In the genomic region with DNA sequence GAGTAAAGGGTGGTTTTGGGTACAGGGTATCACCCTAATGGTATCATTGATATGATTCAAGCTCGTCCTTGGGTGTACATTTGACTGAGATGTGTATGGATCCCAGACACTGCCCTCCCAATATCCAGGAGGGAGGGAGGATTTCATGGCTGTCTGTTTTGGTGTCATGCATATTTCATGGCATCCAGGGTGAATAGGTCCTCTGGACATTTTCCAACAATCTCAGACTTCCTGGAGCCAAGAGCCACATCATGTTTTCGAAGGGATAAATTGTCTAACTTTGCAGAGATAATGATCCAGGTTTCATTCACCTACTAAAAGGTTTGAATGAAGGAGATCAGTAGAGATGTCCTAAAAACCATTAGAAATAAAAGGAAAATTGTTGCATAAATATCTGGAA, we compare ENCODE assay signal across 20 cellular contexts.
DNase-seq lines count a peak whose midpoint lies in the region; ATAC-seq, FAIRE-seq and TF ChIP-seq lines count a peak whose summit lies in the region.
"Had no signal": no experiment of that assay in that cellular context is flagged by ENCODE, and none has a peak within 500 bp of the region (broad histone marks: within the 10 kb centered on the region; RNA-seq: fewer than 3 reads in every experiment).

No MANE protein-coding gene starts in this region.

- H3K79me2 ChIP-seq in H1 (ENCODE audit: control insufficient read depth in 1 of 2, insufficient read depth in 2 of 2, low read length in 2 of 2) = no peaks in the 10 kb centered on the region

- no peak overlapping the region for H2AFZ ChIP-seq in H1 (ENCODE audit: low read length)

- H2BK12ac ChIP-seq in H1 (ENCODE audit: low read depth, low read length) = peak overlapping the region; percentile 62; the same call in 1 of the 2 replicates

- WGBS in H1 (ENCODE audit: extremely low coverage in 1 of 2, insufficient coverage in 1 of 2, insufficient read length in 1 of 2, insufficient replicate concordance in 2 of 2, low coverage in 1 of 2, low lambda C conversion rate in 2 of 2, missing lambda C conversion rate in 1 of 2), 2 experiments = 94% methylated on average over 2 of the region's 2 CpGs; no CpG with 5 or more reads in 1 of the 2 experiments
- 54 to 72% (median 60%) methylated on average over 2 of the region's 2 CpGs for WGBS in psoas muscle, 3 donors

- no peak overlapping the region for H3K56ac ChIP-seq in H1 (replicated peaks; ENCODE audit: insufficient read length, low read depth, low read length)

- ATAC-seq in psoas muscle = no peak
- ATAC-seq: CD8-positive, alpha-beta T cell; Panc1 had no signal

- no peak overlapping the region for H3K14ac ChIP-seq in H1 (ENCODE audit: insufficient read length)

- 0 out of 2 replicates have a peak overlapping the region, but pooled peaks have one; percentile 82 for H2BK15ac ChIP-seq in H1 (ENCODE audit: low read length)

- no peak overlapping the region for H3K23ac ChIP-seq in H1 (ENCODE audit: insufficient read length)

- H4K91ac ChIP-seq in H1 (replicated peaks; ENCODE audit: insufficient read length, low read length) = peak overlapping the region; percentile 63

- DNase-seq in DMS153 (lab: John Stamatoyannopoulos, UW) (peak; percentile 75), HT1080 (ENCODE audit: low read depth) (peak; percentile 17), NCI-H2029 treated with DMSO at 0.1 percent for 48 hours (lab: John Stamatoyannopoulos, UW) (peak; percentile 32), H1 (ENCODE audit: low read depth in 1 of 2, low spot score in 2 of 2) (no peak), NCI-H1930 (lab: John Stamatoyannopoulos, UW) (no peak), psoas muscle (no peak), ecto neural progenitor cell (ENCODE audit: low spot score) (no peak)
- DNase-seq in activated CD4-positive, alpha-beta memory T cell treated with anti-CD3 and anti-CD28 coated beads, Interleukin-2, amount 10 ng/mL, durations not matched to agents 7 days and 5 days = no peak
- DNase-seq: CD8-positive, alpha-beta T cell; GF-D8; GOT3; IMR-90; MG63; NCI-H1694 treated with DMSO at 0.1 percent for 48 hours had no signal

- no peak overlapping the region for H2AK5ac ChIP-seq in H1 (ENCODE audit: low read depth, low read length)

- POLR2A ChIA-PET in H1 (lab: Charles Lee; ENCODE audit: partially characterized antibody) = interaction anchor here (0.7 to 1.4 kb wide), 5 partner anchors 9 to 233 kb away, joined by 3 to 5 read pairs (median 3); no protein-coding TSS in a partner anchor
- POLR2A ChIA-PET in activated CD4-positive, alpha-beta memory T cell treated with anti-CD3 and anti-CD28 coated beads, Interleukin-2, amount 10 ng/mL, durations not matched to agents 7 days and 5 days (lab: Charles Lee) = no interaction called here

- H3K36me3 ChIP-seq in H1 (ENCODE audit: control insufficient read depth in 2 of 4, insufficient read depth in 4 of 4, low read length in 3 of 4) = no peaks in the 10 kb centered on the region
- no peaks in the 10 kb centered on the region for H3K36me3 ChIP-seq in psoas muscle (ENCODE audit: insufficient read depth in 1 of 2, low read depth in 1 of 2)
- H3K36me3 ChIP-seq: BLaER1 treated with 17β-estradiol and CSF1 and Interleukin-3, amounts not matched to agents 10 nM and 100 nM; MG63; SJSA1 had no signal

- TF ChIP-seq POLR2A in H1 (IDR thresholded peaks at IDR 0.05; ENCODE audit: control extremely low read depth in 1 of 2, low read depth in 2 of 2, low read length in 2 of 2) = no peak

- H3K27me3 Mint-ChIP-seq in activated CD4-positive, alpha-beta memory T cell treated with anti-CD3 and anti-CD28 coated beads, Interleukin-2, amount 10 ng/mL, durations not matched to agents 7 days and 5 days = no peaks in the 10 kb centered on the region

- no peak for TF ChIP-seq EP300 in H1 (IDR thresholded peaks at IDR 0.05; ENCODE audit: borderline replicate concordance in 1 of 2, low read depth in 2 of 2, low read length in 2 of 2)

- H3K4me1 ChIP-seq in H1 (replicated peaks in 1 of 4; ENCODE audit: control insufficient read depth in 3 of 4, insufficient read depth in 4 of 4, low read length in 3 of 4) (peaks cover 0 to 7% (median 3%) of the 10 kb centered on the region in 4 experiments; a peak in 4 of 7 replicates), psoas muscle (no peaks in the 10 kb centered on the region)
- H3K4me1 ChIP-seq: BLaER1 treated with 17β-estradiol and CSF1 and Interleukin-3, amounts not matched to agents 10 nM and 100 nM; SJSA1 had no signal

- TF ChIP-seq CTCF in H1 (IDR thresholded peaks at IDR 0.05; ENCODE audit: control extremely low read depth in 1 of 3, insufficient read depth in 1 of 3, low read depth in 1 of 3, low read length in 3 of 3) = no peak
- no peak for TF ChIP-seq CTCF in psoas muscle (IDR thresholded peaks at IDR 0.05)

- FAIRE-seq in H1 (lab: Jason Lieb, UNC) = no peak
- FAIRE-seq: D721Med, GM19239 had no signal

- H3K9me3 ChIP-seq in H1 (ENCODE audit: insufficient read depth in 2 of 2, low read depth in 1 of 2, low read length in 1 of 2) (no peaks in the 10 kb centered on the region), psoas muscle (no peaks in the 10 kb centered on the region)
- H3K9me3 ChIP-seq: BLaER1 treated with 17β-estradiol and CSF1 and Interleukin-3, amounts not matched to agents 10 nM and 100 nM; MG63 had no signal

- H3K79me1 ChIP-seq in H1 (ENCODE audit: low read depth, low read length) = no peaks in the 10 kb centered on the region

- H3K4me1 Mint-ChIP-seq in activated CD4-positive, alpha-beta memory T cell treated with anti-CD3 and anti-CD28 coated beads, Interleukin-2, amount 10 ng/mL, durations not matched to agents 7 days and 5 days = no peaks in the 10 kb centered on the region

- peak overlapping the region; percentile 40 for H3K4ac ChIP-seq in H1 (replicated peaks; ENCODE audit: insufficient read length, low read depth, low read length)

- no peaks in the 10 kb centered on the region for H3K36me3 Mint-ChIP-seq in activated CD4-positive, alpha-beta memory T cell treated with anti-CD3 and anti-CD28 coated beads, Interleukin-2, amount 10 ng/mL, durations not matched to agents 7 days and 5 days (ENCODE audit: low read depth)
- H3K36me3 Mint-ChIP-seq: CD8-positive, alpha-beta T cell had no signal

- H3K27ac ChIP-seq in H1 (ENCODE audit: low read depth, low read length) (no peak overlapping the region), psoas muscle (no peak overlapping the region)
- H3K27ac ChIP-seq: BLaER1 treated with 17β-estradiol and CSF1 and Interleukin-3, amounts not matched to agents 10 nM and 100 nM; SJSA1 had no signal

- H3K27ac Mint-ChIP-seq in activated CD4-positive, alpha-beta memory T cell treated with anti-CD3 and anti-CD28 coated beads, Interleukin-2, amount 10 ng/mL, durations not matched to agents 7 days and 5 days = no peak overlapping the region
- H3K27ac Mint-ChIP-seq: CD8-positive, alpha-beta T cell; T-helper 1 cell treated with Interleukin-12 subunit alpha and Interleukin-12 subunit beta and Interleukin-4 antibody, amounts not matched to agents 30 μg/mL and 1 μg/mL, for 36 hours had no signal

- H3K23me2 ChIP-seq in H1 (ENCODE audit: low read depth, low read length) = no peaks in the 10 kb centered on the region

- H3K27me3 ChIP-seq in H1 (replicated peaks in 1 of 4; ENCODE audit: control insufficient read depth in 3 of 4, extremely low read depth in 1 of 4, insufficient read depth in 3 of 4, low read length in 3 of 4) (no peaks in the 10 kb centered on the region), psoas muscle (ENCODE audit: insufficient read depth in 3 of 3, low read length in 2 of 3) (no peaks in the 10 kb centered on the region)
- H3K27me3 ChIP-seq: BLaER1 treated with 17β-estradiol and CSF1 and Interleukin-3, amounts not matched to agents 10 nM and 100 nM; MG63; SJSA1 had no signal

- H2BK120ac ChIP-seq in H1 (replicated peaks; ENCODE audit: low read depth, low read length) = no peak overlapping the region

- CTCF ChIA-PET in H1 (lab: Charles Lee; ENCODE audit: partially characterized antibody) = interaction anchor here (0.7 to 1.7 kb wide), 5 partner anchors 7 to 426 kb away, joined by 3 to 7 read pairs (median 3); no protein-coding TSS in a partner anchor
- CTCF ChIA-PET in activated CD4-positive, alpha-beta memory T cell treated with anti-CD3 and anti-CD28 coated beads, Interleukin-2, amount 10 ng/mL, durations not matched to agents 7 days and 5 days (lab: Charles Lee) = no interaction called here

- H3K4me3 ChIP-seq in H1 (ENCODE audit: extremely low read depth in 1 of 4, insufficient read depth in 2 of 4, low read depth in 3 of 4, low read length in 4 of 4) (no peak overlapping the region), psoas muscle (no peak overlapping the region)
- H3K4me3 ChIP-seq: BLaER1 treated with 17β-estradiol and CSF1 and Interleukin-3, amounts not matched to agents 10 nM and 100 nM; MG63; SJSA1 had no signal

- H4K20me1 ChIP-seq in H1 (replicated peaks in 1 of 2; ENCODE audit: control insufficient read depth in 1 of 2, insufficient read depth in 2 of 2, low read length in 2 of 2) = no peaks in the 10 kb centered on the region
- H4K20me1 ChIP-seq: BLaER1 treated with 17β-estradiol and CSF1 and Interleukin-3, amounts not matched to agents 10 nM and 100 nM had no signal

- H3K9ac ChIP-seq in H1 (replicated peaks in 1 of 4; ENCODE audit: extremely low read depth in 1 of 4, low read depth in 3 of 4, low read length in 3 of 4) = no peak overlapping the region
- H3K9ac ChIP-seq: BLaER1 treated with 17β-estradiol and CSF1 and Interleukin-3, amounts not matched to agents 10 nM and 100 nM had no signal

- no peak overlapping the region for H3K4me3 Mint-ChIP-seq in activated CD4-positive, alpha-beta memory T cell treated with anti-CD3 and anti-CD28 coated beads, Interleukin-2, amount 10 ng/mL, durations not matched to agents 7 days and 5 days
- H3K4me3 Mint-ChIP-seq: CD8-positive, alpha-beta T cell; T-helper 1 cell treated with Interleukin-12 subunit alpha and Interleukin-12 subunit beta and Interleukin-4 antibody, amounts not matched to agents 30 μg/mL and 1 μg/mL, for 36 hours had no signal

- no peak overlapping the region for H4K8ac ChIP-seq in H1 (ENCODE audit: extremely low read depth, insufficient read depth, low read length)

- intact Hi-C loops in psoas muscle (cut with DNase I) = no loop called here

- no peak overlapping the region for H4K5ac ChIP-seq in H1 (ENCODE audit: insufficient read length, low read depth, low read length)

- peak overlapping the region; percentile 72; the same call in 1 of the 2 replicates for H2BK5ac ChIP-seq in H1 (ENCODE audit: low read depth, low read length)

- no peak overlapping the region for H3K18ac ChIP-seq in H1 (ENCODE audit: extremely low read depth, low read length)

- H3K4me2 ChIP-seq in H1 (ENCODE audit: insufficient read depth in 1 of 2, low read depth in 2 of 2, low read length in 2 of 2) = peak overlapping the region in 1 of 2 experiments; percentile 33; a peak in 2 of 4 replicates
- H3K4me2 ChIP-seq: BLaER1 treated with 17β-estradiol and CSF1 and Interleukin-3, amounts not matched to agents 10 nM and 100 nM had no signal

- H2BK20ac ChIP-seq in H1 (ENCODE audit: low read length) = peak overlapping the region; percentile 88

- TF ChIP-seq RAD21 in H1 (IDR thresholded peaks at IDR 0.05 in 1 of 2, conservative IDR thresholded peaks at IDR 0.05 in 1 of 2; ENCODE audit: low read depth in 2 of 2, low read length in 2 of 2) = no peak

- H3K9me3 Mint-ChIP-seq in activated CD4-positive, alpha-beta memory T cell treated with anti-CD3 and anti-CD28 coated beads, Interleukin-2, amount 10 ng/mL, durations not matched to agents 7 days and 5 days = peaks cover 13% of the 10 kb centered on the region
- H3K9me3 Mint-ChIP-seq: CD8-positive, alpha-beta T cell had no signal

Comparison
In these comparisons a context has a peak if more than half of its experiments do, and no peak if none do; other contexts are left out.
1. DNase-seq: peak in DMS153 (single experiment), HT1080 (single experiment) and NCI-H2029 treated with DMSO at 0.1 percent for 48 hours (single experiment); none in H1 (0 of 2), NCI-H1930 (0 of 2), psoas muscle (0 of 2), ecto neural progenitor cell (single experiment) and activated CD4-positive, alpha-beta memory T cell treated with anti-CD3 and anti-CD28 coated beads, Interleukin-2, amount 10 ng/mL, durations not matched to agents 7 days and 5 days (single experiment).